In genomic region chr17:82023447-82024241, GRCh38 we compare ENCODE assay signal across 8 cellular contexts. TPM values are rescaled to one million over a fixed set of nuclear protein-coding genes. Genes with fewer than 3 reads are reported as not detected.
A peak's percentile ranks its signal among the peaks of the same experiment; 100 is the strongest.
DNase-seq lines count a peak whose midpoint lies in the region; ATAC-seq and TF ChIP-seq lines count a peak whose summit lies in the region.

No MANE protein-coding gene starts in this region.

- H3K27ac ChIP-seq in RWPE2 (ENCODE audit: poor library complexity, severe bottlenecking), result peak overlapping the region; percentile 16

- peaks cover 11% of the 10 kb centered on the region for H3K36me3 Mint-ChIP-seq in effector memory CD8-positive, alpha-beta T cell (ENCODE audit: insufficient read depth)
- peaks cover 0 to 1% (median 0%) of the 10 kb centered on the region in 3 donors for H3K36me3 Mint-ChIP-seq in naive thymus-derived CD8-positive, alpha-beta T cell

- peaks cover 13 to 25% of the 10 kb centered on the region in 2 donors for H3K4me1 Mint-ChIP-seq in effector memory CD8-positive, alpha-beta T cell (ENCODE audit: low read depth in 2 of 2)
- peaks cover 12 to 29% (median 24%) of the 10 kb centered on the region in 4 donors for H3K4me1 Mint-ChIP-seq in naive thymus-derived CD8-positive, alpha-beta T cell

- ATAC-seq in HG02852 (IDR thresholded peaks at IDR 0.05; ENCODE audit: unreplicated experiment), result peak; percentile 2
- ATAC-seq in RWPE2 (ENCODE audit: low read depth), result peak; percentile 6
- ATAC-seq in effector memory CD8-positive, alpha-beta T cell (replicated peaks), result no peak
- ATAC-seq in naive thymus-derived CD8-positive, alpha-beta T cell, result peak in 1 of 2 donors; percentile 8
- ATAC-seq in GM21717 (IDR thresholded peaks at IDR 0.05; ENCODE audit: unreplicated experiment), result no peak

- POLR2A ChIA-PET in naive thymus-derived CD8-positive, alpha-beta T cell (lab: Charles Lee), result interaction anchor here (1.0 to 6.0 kb wide), 12 partner anchors 14 to 269 kb away, joined by 3 to 61 read pairs (median 5); partner anchors contain the start of genes ARHGDIA, ASPSCR1, DCXR and DUS1L

- H3K4me3 ChIP-seq in RWPE2 (ENCODE audit: severe bottlenecking), result peak overlapping the region; percentile 56

- H3K27me3 ChIP-seq in RWPE2 (ENCODE audit: insufficient read depth, poor library complexity, severe bottlenecking), result no peaks in the 10 kb centered on the region

- H3K9me3 ChIP-seq in RWPE2 (ENCODE audit: severe bottlenecking), result no peaks in the 10 kb centered on the region

- no peaks in the 10 kb centered on the region for H3K9me3 Mint-ChIP-seq in effector memory CD8-positive, alpha-beta T cell
- H3K9me3 Mint-ChIP-seq in naive thymus-derived CD8-positive, alpha-beta T cell, result no peaks in the 10 kb centered on the region

- no peak for TF ChIP-seq CTCF in RWPE2 (IDR thresholded peaks at IDR 0.05; ENCODE audit: poor library complexity, severe bottlenecking)

- 0 out of 2 replicates have a peak, but pooled peaks cover 5% of the 10 kb centered on the region for H3K36me3 ChIP-seq in RWPE2 (ENCODE audit: low read depth)

- H3K27me3 Mint-ChIP-seq in effector memory CD8-positive, alpha-beta T cell, result no peaks in the 10 kb centered on the region
- H3K27me3 Mint-ChIP-seq in naive thymus-derived CD8-positive, alpha-beta T cell, result no peaks in the 10 kb centered on the region

- no peaks in the 10 kb centered on the region for H3K4me1 ChIP-seq in RWPE2 (ENCODE audit: insufficient read depth, poor library complexity, severe bottlenecking)

- peak; percentile 77 for DNase-seq in activated CD8-positive, alpha-beta memory T cell treated with anti-CD3 and anti-CD28 coated beads for 24 hours
- DNase-seq in activated CD8-positive, alpha-beta memory T cell treated with anti-CD3 and anti-CD28 coated beads, Interleukin-2, amount 50 U/mL, for 4 hours, result no peak
- no peak for DNase-seq in RWPE2 (ENCODE audit: low spot score)
- DNase-seq in effector memory CD8-positive, alpha-beta T cell, result no peak
- peak in 2 of 10 donors; percentile 13 to 27 for DNase-seq in naive thymus-derived CD8-positive, alpha-beta T cell
- no peak for DNase-seq in hypothalamus (lab: John Stamatoyannopoulos, UW)

- no peak overlapping the region for H3K27ac Mint-ChIP-seq in effector memory CD8-positive, alpha-beta T cell
- H3K27ac Mint-ChIP-seq in naive thymus-derived CD8-positive, alpha-beta T cell, result peak overlapping the region in 3 of 10 donors; percentile 9 to 22 (median 15)

- H3K4me3 Mint-ChIP-seq in effector memory CD8-positive, alpha-beta T cell, result peak overlapping the region; percentile 72 to 80
- H3K4me3 Mint-ChIP-seq in naive thymus-derived CD8-positive, alpha-beta T cell, result peak overlapping the region; percentile 67 to 88 (median 76)

RNA-seq across cellular contexts. Expression of gene LRRC45, which starts 0.5 kb away (rescaled TPM):
- total RNA-seq in naive thymus-derived CD8-positive, alpha-beta T cell, result 10 to 100 TPM; 11.4 to 12.5 TPM
- 1 to 10 TPM; 2.7 to 6.0 (median 4.2) TPM for polyA plus RNA-seq in naive thymus-derived CD8-positive, alpha-beta T cell

RNA-seq across cellular contexts. Expression of gene CENPX, which starts 1.0 kb away (rescaled TPM):
- 10 to 100 TPM; 33.6 to 37.6 TPM for total RNA-seq in naive thymus-derived CD8-positive, alpha-beta T cell
- 10 to 100 TPM; 42.7 to 63.0 (median 50.7) TPM for polyA plus RNA-seq in naive thymus-derived CD8-positive, alpha-beta T cell

RNA-seq across cellular contexts. Expression of gene RAC3, which starts 7.8 kb away (rescaled TPM):
- 1 to 10 TPM; 1.4 to 1.5 TPM for total RNA-seq in naive thymus-derived CD8-positive, alpha-beta T cell
- polyA plus RNA-seq in naive thymus-derived CD8-positive, alpha-beta T cell, result not detected

RNA-seq across cellular contexts. Expression of gene DCXR, which starts 13.9 kb away (rescaled TPM):
- total RNA-seq in naive thymus-derived CD8-positive, alpha-beta T cell, result 10 to 100 TPM; 72.5 to 81.0 TPM
- 100 to 1,000 TPM; 113 to 185 (median 127) TPM for polyA plus RNA-seq in naive thymus-derived CD8-positive, alpha-beta T cell

RNA-seq across cellular contexts. Expression of gene RFNG, which starts 28.0 kb away (rescaled TPM):
- 10 to 100 TPM; 38.5 to 42.1 TPM for total RNA-seq in naive thymus-derived CD8-positive, alpha-beta T cell
- polyA plus RNA-seq in naive thymus-derived CD8-positive, alpha-beta T cell, result 1 to 10 TPM; 2.2 to 8.5 (median 4.8) TPM

Comparison
In these comparisons a context has a peak if more than half of its experiments do, and no peak if none do; other contexts are left out.
1. ATAC-seq: peak in HG02852 (single experiment) and RWPE2 (single experiment); none in effector memory CD8-positive, alpha-beta T cell (single experiment) and GM21717 (single experiment).